In the genomic region with DNA sequence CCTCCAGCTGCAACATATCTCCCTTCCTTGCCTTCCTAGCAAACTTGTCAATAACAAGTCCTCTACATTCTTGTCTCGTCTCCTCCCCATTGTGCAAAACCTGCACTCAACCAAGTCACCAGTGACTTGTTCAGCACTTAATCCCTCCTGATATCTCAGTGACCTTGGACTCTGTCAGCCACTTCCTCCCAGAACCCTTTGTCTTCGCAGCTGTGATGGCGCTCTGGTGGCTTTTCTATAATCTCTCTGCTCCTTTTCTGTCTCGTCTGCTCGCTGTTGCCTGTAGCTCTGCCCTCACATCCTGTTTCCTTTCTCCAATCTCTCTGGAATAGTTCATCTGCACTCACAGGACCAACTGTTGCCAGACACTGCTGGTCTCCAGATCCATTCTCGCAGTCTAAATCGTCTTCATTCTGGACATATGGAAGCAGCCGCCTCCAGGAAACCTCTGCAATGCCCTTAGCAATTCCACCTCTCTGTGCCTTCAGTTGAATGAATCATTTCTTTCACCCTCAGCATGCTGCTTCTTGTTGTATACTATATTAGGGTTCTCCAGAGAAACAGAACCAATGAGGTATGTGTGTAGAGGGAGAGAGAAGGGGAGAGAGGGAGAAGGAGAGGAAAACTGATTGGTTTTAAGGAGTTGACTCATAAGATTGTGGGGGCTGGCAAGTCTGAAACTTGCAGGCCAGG, we compare ENCODE assay signal across 10 cellular contexts. TPM values are rescaled to one million over a fixed set of nuclear protein-coding genes. Genes with fewer than 3 reads are reported as not detected.
DNase-seq lines count a peak whose midpoint lies in the region; ATAC-seq lines count a peak whose summit lies in the region.
"Had no signal": no experiment of that assay in that cellular context is flagged by ENCODE, and none has a peak within 500 bp of the region (broad histone marks: within the 10 kb centered on the region; RNA-seq: fewer than 3 reads in every experiment).

No MANE protein-coding gene starts in this region.

- CTCF ChIA-PET in activated naive CD4-positive, alpha-beta T cell treated with anti-CD3 and anti-CD28 coated beads, Interleukin-2, amount 10 ng/mL, durations not matched to agents 7 days and 5 days (lab: Charles Lee), result no interaction called here
- CTCF ChIA-PET in activated CD4-positive, alpha-beta memory T cell treated with anti-CD3 and anti-CD28 coated beads for 36 hours (lab: Charles Lee), result interaction anchor here (1.7 kb wide), 1 partner anchor 15 kb away, joined by 5 read pairs; no protein-coding TSS in a partner anchor

- H3K27ac Mint-ChIP-seq in activated naive CD4-positive, alpha-beta T cell treated with anti-CD3 and anti-CD28 coated beads, Interleukin-2, amount 10 ng/mL, durations not matched to agents 7 days and 5 days, result peak overlapping the region; percentile 90
- peak overlapping the region; percentile 25 for H3K27ac Mint-ChIP-seq in activated CD4-positive, alpha-beta memory T cell treated with anti-CD3 and anti-CD28 coated beads for 36 hours

- no peaks in the 10 kb centered on the region for H3K9me3 ChIP-seq in thymus (ENCODE audit: control insufficient read depth)

- 38% methylated on average over 8 of the region's 8 CpGs for WGBS in thymus

- no peak overlapping the region for H3K4me3 ChIP-seq in thymus (ENCODE audit: low read length)

- peaks cover 29% of the 10 kb centered on the region for H3K9me3 Mint-ChIP-seq in activated naive CD4-positive, alpha-beta T cell treated with anti-CD3 and anti-CD28 coated beads, Interleukin-2, amount 10 ng/mL, durations not matched to agents 7 days and 5 days
- peaks cover 7% of the 10 kb centered on the region for H3K9me3 Mint-ChIP-seq in activated CD4-positive, alpha-beta memory T cell treated with anti-CD3 and anti-CD28 coated beads for 36 hours

- peaks cover 40% of the 10 kb centered on the region for H3K36me3 Mint-ChIP-seq in activated naive CD4-positive, alpha-beta T cell treated with anti-CD3 and anti-CD28 coated beads, Interleukin-2, amount 10 ng/mL, durations not matched to agents 7 days and 5 days
- peaks cover 2% of the 10 kb centered on the region for H3K36me3 Mint-ChIP-seq in activated CD4-positive, alpha-beta memory T cell treated with anti-CD3 and anti-CD28 coated beads for 36 hours

- H3K27me3 ChIP-seq in thymus (ENCODE audit: control insufficient read depth, insufficient read depth), result no peaks in the 10 kb centered on the region

- peak overlapping the region; percentile 25 for H3K4me3 Mint-ChIP-seq in activated naive CD4-positive, alpha-beta T cell treated with anti-CD3 and anti-CD28 coated beads, Interleukin-2, amount 10 ng/mL, durations not matched to agents 7 days and 5 days
- peak overlapping the region; percentile 49 for H3K4me3 Mint-ChIP-seq in activated CD4-positive, alpha-beta memory T cell treated with anti-CD3 and anti-CD28 coated beads for 36 hours

- H3K36me3 ChIP-seq in thymus (ENCODE audit: control insufficient read depth, insufficient read depth), result peaks cover 3% of the 10 kb centered on the region

- H3K4me1 ChIP-seq in thymus (ENCODE audit: control insufficient read depth, insufficient read depth, low read length), result peaks cover 61% of the 10 kb centered on the region

- H3K4me1 Mint-ChIP-seq in activated naive CD4-positive, alpha-beta T cell treated with anti-CD3 and anti-CD28 coated beads, Interleukin-2, amount 10 ng/mL, durations not matched to agents 7 days and 5 days, result peaks cover 79% of the 10 kb centered on the region
- peaks cover 65% of the 10 kb centered on the region for H3K4me1 Mint-ChIP-seq in activated CD4-positive, alpha-beta memory T cell treated with anti-CD3 and anti-CD28 coated beads for 36 hours (ENCODE audit: low read depth)

- intact Hi-C loops in activated CD4-positive, alpha-beta memory T cell treated with anti-CD3 and anti-CD28 coated beads for 36 hours (cut with micrococcal nuclease), result no loop called here
- intact Hi-C loops in left cardiac atrium (cut with DNase I), result no loop called here

- DNase-seq in activated naive CD4-positive, alpha-beta T cell treated with anti-CD3 and anti-CD28 coated beads, Interleukin-2, amount 10 ng/mL, durations not matched to agents 7 days and 5 days, result peak; percentile 51
- DNase-seq in activated naive CD4-positive, alpha-beta T cell treated with Interleukin-2 at 50 U/mL for 16 hours, result no peak
- no peak for DNase-seq in activated CD4-positive, alpha-beta memory T cell treated with anti-CD3 and anti-CD28 coated beads for 36 hours
- no peak for DNase-seq in left cardiac atrium
- DNase-seq: Caco-2, T1000 had no signal

- POLR2A ChIA-PET in activated CD4-positive, alpha-beta memory T cell treated with anti-CD3 and anti-CD28 coated beads for 36 hours (lab: Charles Lee), result no interaction called here

- no peaks in the 10 kb centered on the region for H3K27me3 Mint-ChIP-seq in activated naive CD4-positive, alpha-beta T cell treated with anti-CD3 and anti-CD28 coated beads, Interleukin-2, amount 10 ng/mL, durations not matched to agents 7 days and 5 days
- H3K27me3 Mint-ChIP-seq in activated CD4-positive, alpha-beta memory T cell treated with anti-CD3 and anti-CD28 coated beads for 36 hours, result no peaks in the 10 kb centered on the region

- ATAC-seq in left cardiac atrium (peak; percentile 29 to 61), HG03045 (IDR thresholded peaks at IDR 0.05; ENCODE audit: unreplicated experiment) (no peak), HG03565 (IDR thresholded peaks at IDR 0.05; ENCODE audit: unreplicated experiment) (no peak), HG03175 (IDR thresholded peaks at IDR 0.05; ENCODE audit: unreplicated experiment) (no peak)

- H3K27ac ChIP-seq in thymus (ENCODE audit: low read depth), result peak overlapping the region; percentile 94

RNA-seq across cellular contexts. Expression of gene IFNAR2, which starts 17.4 kb away (rescaled TPM):
- total RNA-seq in activated CD4-positive, alpha-beta memory T cell treated with anti-CD3 and anti-CD28 coated beads for 36 hours, result 10 to 100 TPM; 29.9 to 30.1 TPM
- 10 to 100 TPM; 14.6 to 26.8 TPM for total RNA-seq in left cardiac atrium
- 36.9 TPM for polyA plus RNA-seq in thymus

RNA-seq across cellular contexts. Expression of gene IL10RB, which starts 53.9 kb away (rescaled TPM):
- 10 to 100 TPM; 31.3 to 32.5 TPM for total RNA-seq in activated CD4-positive, alpha-beta memory T cell treated with anti-CD3 and anti-CD28 coated beads for 36 hours
- 10 to 100 TPM; 14.9 to 16.7 TPM for total RNA-seq in left cardiac atrium
- polyA plus RNA-seq in thymus, result 42.9 TPM

Comparison
In these comparisons a context has a peak if more than half of its experiments do, and no peak if none do; other contexts are left out.
1. ATAC-seq: peak in left cardiac atrium (2 of 2); none in HG03045 (single experiment), HG03565 (single experiment) and HG03175 (single experiment).